In the genomic region with DNA sequence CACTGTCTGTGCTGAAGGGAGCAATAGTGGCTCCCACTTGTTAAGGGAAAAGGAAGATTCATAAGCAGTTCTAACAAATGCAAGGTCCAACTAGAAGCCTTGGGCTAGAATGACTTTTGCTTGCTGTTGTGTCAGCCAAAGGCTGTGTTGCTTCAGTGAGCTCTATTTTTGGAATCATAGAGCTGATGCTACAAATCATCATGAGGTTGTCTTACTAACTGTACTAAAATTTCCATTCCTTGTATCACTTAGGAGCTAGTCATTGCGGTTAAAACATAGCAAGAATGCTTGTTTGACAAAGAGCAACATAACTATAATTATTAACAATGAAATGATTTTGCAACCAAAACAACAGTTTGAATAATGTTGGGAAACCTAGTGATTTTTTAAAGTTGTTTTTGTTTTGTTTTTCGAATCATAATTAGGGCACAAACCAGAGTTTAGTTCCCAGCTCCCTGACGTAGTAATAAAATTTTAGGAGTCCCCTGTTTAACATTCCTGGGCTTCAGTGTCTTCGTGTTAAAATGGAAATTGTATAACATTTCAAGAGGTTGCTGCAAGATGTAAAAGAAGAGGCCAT, we compare ENCODE assay signal across 14 cellular contexts.
A peak's percentile ranks its signal among the peaks of the same experiment; 100 is the strongest.
DNase-seq lines count a peak whose midpoint lies in the region; ATAC-seq and TF ChIP-seq lines count a peak whose summit lies in the region.
"Had no signal": no experiment of that assay in that cellular context is flagged by ENCODE, and none has a peak within 500 bp of the region (broad histone marks: within the 10 kb centered on the region; RNA-seq: fewer than 3 reads in every experiment).

No MANE protein-coding gene starts in this region.

- no peak overlapping the region for H4K91ac ChIP-seq in trophoblast cell (ENCODE audit: low read depth, low read length)

- no peaks in the 10 kb centered on the region for H3K4me1 ChIP-seq in Panc1 (ENCODE audit: control insufficient read depth, insufficient read depth, low read length)
- H3K4me1 ChIP-seq in trophoblast cell (ENCODE audit: control insufficient read depth in 1 of 2, insufficient read depth in 2 of 2, low read length in 2 of 2), result no peaks in the 10 kb centered on the region
- H3K4me1 ChIP-seq: SJCRH30 had no signal

- H3K4me3 ChIP-seq in Panc1 (ENCODE audit: low read depth in 2 of 2, low read length in 2 of 2) (no peak overlapping the region), fibroblast of mammary gland (ENCODE audit: control insufficient read depth, low read depth, low read length) (no peak overlapping the region), trophoblast cell (ENCODE audit: low read depth, low read length) (no peak overlapping the region)
- H3K4me3 ChIP-seq: SJCRH30 had no signal

- ATAC-seq in Panc1 (no peak), HG03565 (IDR thresholded peaks at IDR 0.05; ENCODE audit: unreplicated experiment) (no peak), GM18873 (IDR thresholded peaks at IDR 0.05; ENCODE audit: low FRiP score, unreplicated experiment) (no peak)
- ATAC-seq: right cardiac atrium had no signal

- H3K27ac ChIP-seq in Panc1 (ENCODE audit: low read length) (no peak overlapping the region), trophoblast cell (ENCODE audit: low read depth, low read length) (no peak overlapping the region)
- H3K27ac ChIP-seq: SJCRH30 had no signal

- no peak overlapping the region for H3K4me3 Mint-ChIP-seq in activated naive CD4-positive, alpha-beta T cell treated with anti-CD3 and anti-CD28 coated beads, Interleukin-2, amount 10 ng/mL, durations not matched to agents 7 days and 5 days
- H3K4me3 Mint-ChIP-seq: activated B cell treated with CpG ODN at 0.5 μM for 24 hours had no signal

- no peaks in the 10 kb centered on the region for H3K36me3 Mint-ChIP-seq in activated naive CD4-positive, alpha-beta T cell treated with anti-CD3 and anti-CD28 coated beads, Interleukin-2, amount 10 ng/mL, durations not matched to agents 7 days and 5 days

- CTCF ChIA-PET in Panc1 (lab: Charles Lee), result no interaction called here
- CTCF ChIA-PET in activated naive CD4-positive, alpha-beta T cell treated with anti-CD3 and anti-CD28 coated beads, Interleukin-2, amount 10 ng/mL, durations not matched to agents 7 days and 5 days (lab: Charles Lee), result no interaction called here

- no peak overlapping the region for H3K23ac ChIP-seq in trophoblast cell (ENCODE audit: low read length)

- H3K79me1 ChIP-seq in trophoblast cell (ENCODE audit: low read length), result no peaks in the 10 kb centered on the region

- no peak overlapping the region for H3K18ac ChIP-seq in trophoblast cell (ENCODE audit: low read length)

- H3K27me3 ChIP-seq in Panc1 (ENCODE audit: control insufficient read depth, insufficient read depth, low read length), result no peaks in the 10 kb centered on the region
- no peaks in the 10 kb centered on the region for H3K27me3 ChIP-seq in trophoblast cell (ENCODE audit: insufficient read depth, low read length)
- H3K27me3 ChIP-seq: SJCRH30 had no signal

- H3K36me3 ChIP-seq in Panc1 (ENCODE audit: control insufficient read depth, insufficient read depth, low read length), result no peaks in the 10 kb centered on the region
- H3K36me3 ChIP-seq in trophoblast cell (ENCODE audit: control insufficient read depth in 1 of 2, insufficient read depth in 2 of 2, low read length in 2 of 2), result no peaks in the 10 kb centered on the region
- H3K36me3 ChIP-seq: SJCRH30 had no signal

- no peak overlapping the region for H2AK5ac ChIP-seq in trophoblast cell (ENCODE audit: low read length)

- H4K12ac ChIP-seq in trophoblast cell (ENCODE audit: low read depth, low read length), result no peak overlapping the region

- POLR2A ChIA-PET in Panc1 (lab: Charles Lee), result no interaction called here

- in situ Hi-C loops in Panc1 (cut with HindIII; ENCODE audit: low pct_unique_long_range_greater_than_20kb, low sequenced_read_pairs), result no loop called here

- intact Hi-C loops in Panc1 (cut with micrococcal nuclease; ENCODE audit: unreplicated experiment), result no loop called here

- H3K9me3 ChIP-seq in Panc1 (ENCODE audit: control insufficient read depth, insufficient read depth, low read depth, low read length), result no peaks in the 10 kb centered on the region
- H3K9me3 ChIP-seq in trophoblast cell (ENCODE audit: insufficient read depth, low read depth, low read length), result no peaks in the 10 kb centered on the region
- H3K9me3 ChIP-seq: SJCRH30 had no signal

- TF ChIP-seq CTCF in Panc1 (IDR thresholded peaks at IDR 0.05) (no peak), fibroblast of mammary gland (conservative IDR thresholded peaks at IDR 0.05; ENCODE audit: control insufficient read depth, insufficient read depth, low read depth, low read length) (no peak)

- no peak overlapping the region for H3K4me2 ChIP-seq in trophoblast cell (ENCODE audit: low read length)

- no peak overlapping the region for H2AFZ ChIP-seq in trophoblast cell (ENCODE audit: insufficient read depth, low read length, poor library complexity)

- H3K4me1 Mint-ChIP-seq in activated naive CD4-positive, alpha-beta T cell treated with anti-CD3 and anti-CD28 coated beads, Interleukin-2, amount 10 ng/mL, durations not matched to agents 7 days and 5 days, result no peaks in the 10 kb centered on the region

- no peak overlapping the region for H2BK5ac ChIP-seq in trophoblast cell (ENCODE audit: low read depth, low read length, poor library complexity)

- H3K79me2 ChIP-seq in trophoblast cell (ENCODE audit: control insufficient read depth, insufficient read depth, low read length, poor library complexity), result no peaks in the 10 kb centered on the region

- peaks cover 1% of the 10 kb centered on the region for H3K9me3 Mint-ChIP-seq in activated naive CD4-positive, alpha-beta T cell treated with anti-CD3 and anti-CD28 coated beads, Interleukin-2, amount 10 ng/mL, durations not matched to agents 7 days and 5 days
- H3K9me3 Mint-ChIP-seq: activated B cell treated with CpG ODN at 0.5 μM for 24 hours had no signal

- H3K27ac Mint-ChIP-seq in activated naive CD4-positive, alpha-beta T cell treated with anti-CD3 and anti-CD28 coated beads, Interleukin-2, amount 10 ng/mL, durations not matched to agents 7 days and 5 days, result no peak overlapping the region
- H3K27ac Mint-ChIP-seq: activated B cell treated with CpG ODN at 0.5 μM for 24 hours had no signal

- no peak overlapping the region for H4K8ac ChIP-seq in trophoblast cell (ENCODE audit: low read depth, low read length)

- H3K27me3 Mint-ChIP-seq in activated naive CD4-positive, alpha-beta T cell treated with anti-CD3 and anti-CD28 coated beads, Interleukin-2, amount 10 ng/mL, durations not matched to agents 7 days and 5 days, result no peaks in the 10 kb centered on the region
- H3K27me3 Mint-ChIP-seq: activated B cell treated with CpG ODN at 0.5 μM for 24 hours had no signal

- H3K4ac ChIP-seq in trophoblast cell (ENCODE audit: low read depth, low read length), result no peak overlapping the region

- no peak overlapping the region for H2BK12ac ChIP-seq in trophoblast cell (ENCODE audit: low read length)

- no peak overlapping the region for H2BK120ac ChIP-seq in trophoblast cell (ENCODE audit: insufficient read depth, low read length, poor library complexity)

- no peak overlapping the region for H3K9ac ChIP-seq in trophoblast cell (ENCODE audit: low read length)

- whole genome bisulfite sequencing in trophoblast cell (ENCODE audit: extremely low coverage, insufficient coverage, insufficient read length), result no CpG with 5 or more reads among the region's 4 CpGs

- DNase-seq in EL (peak; percentile 85), Panc1 (ENCODE audit: low read depth, low spot score) (peak; percentile 5), fibroblast of mammary gland (ENCODE audit: low read depth) (peak; percentile 89), trophoblast cell (peak; percentile 55 to 68), SIG-M5 (lab: John Stamatoyannopoulos, UW) (no peak)
- DNase-seq in activated naive CD4-positive, alpha-beta T cell treated with anti-CD3 and anti-CD28 coated beads, Interleukin-2, amount 10 ng/mL, durations not matched to agents 7 days and 5 days, result no peak
- DNase-seq: activated B cell treated with CpG ODN at 0.5 μM for 24 hours; activated T-cell treated with anti-CD3 and anti-CD28 coated beads, Interleukin-2, amount 50 U/mL, for 1 hour; NCI-H1092; NCI-H526; right cardiac atrium; SJCRH30 had no signal

- no TSS peak for BruUV-seq in Panc1 (replicated peaks; lab: Mats Ljungman, UMichigan)

- no peak overlapping the region for H3K14ac ChIP-seq in trophoblast cell (ENCODE audit: low read length)

Comparison
In these comparisons a context has a peak if more than half of its experiments do, and no peak if none do; other contexts are left out.
1. DNase-seq: peak in EL (single experiment), Panc1 (single experiment), fibroblast of mammary gland (single experiment) and trophoblast cell (2 of 2); none in SIG-M5 (single experiment) and activated naive CD4-positive, alpha-beta T cell treated with anti-CD3 and anti-CD28 coated beads, Interleukin-2, amount 10 ng/mL, durations not matched to agents 7 days and 5 days (single experiment).